In the genomic region with DNA sequence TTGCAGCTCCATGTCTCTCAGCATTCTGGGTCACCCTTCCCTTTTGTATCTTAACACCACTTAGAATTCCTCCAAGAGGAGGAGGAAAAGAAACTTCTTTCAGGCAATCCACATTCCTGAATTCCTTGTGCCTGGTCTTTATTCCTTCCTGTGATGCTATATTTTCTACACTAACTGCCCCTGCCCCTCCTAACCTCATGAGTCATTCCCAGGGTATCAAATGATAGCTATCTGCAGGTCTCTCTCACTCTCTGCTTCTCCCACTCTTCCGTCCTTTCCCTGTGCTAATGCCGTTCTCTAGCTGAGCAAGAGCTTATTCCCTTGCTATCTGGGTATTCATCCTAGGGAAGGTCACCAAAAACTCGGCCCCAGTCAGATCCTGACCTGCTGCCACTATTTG, we compare ENCODE assay signal across 1 cellular context.
TF ChIP-seq lines count a peak whose summit lies in the region.

No MANE protein-coding gene starts in this region.

TF ChIP-seq in GM23338, 12 proteins besides CTCF, POLR2A, EP300 and RAD21:
- TF ChIP-seq ZNF462 (CRISPR knock-in tag; IDR thresholded peaks at IDR 0.05) (no peak), NANOG (IDR thresholded peaks at IDR 0.05; ENCODE audit: borderline replicate concordance) (no peak), CREB1 (CRISPR knock-in tag; IDR thresholded peaks at IDR 0.05; ENCODE audit: low read depth) (no peak), ZNF331 (CRISPR knock-in tag; IDR thresholded peaks at IDR 0.05; ENCODE audit: low read depth) (no peak), EZH2 (IDR thresholded peaks at IDR 0.05; ENCODE audit: low read depth, unreplicated experiment) (no peak), ZNF114 (CRISPR knock-in tag; IDR thresholded peaks at IDR 0.05) (no peak), EZH2phosphoT487 (IDR thresholded peaks at IDR 0.05; ENCODE audit: unreplicated experiment) (no peak), JUNB (IDR thresholded peaks at IDR 0.05; ENCODE audit: unreplicated experiment) (no peak), REST (IDR thresholded peaks at IDR 0.05; ENCODE audit: unreplicated experiment) (no peak), STAT1 (IDR thresholded peaks at IDR 0.05; ENCODE audit: unreplicated experiment) (no peak), POLR2AphosphoS5 (IDR thresholded peaks at IDR 0.05; ENCODE audit: low read depth) (no peak)
- TF ChIP-seq, protein P1, sequence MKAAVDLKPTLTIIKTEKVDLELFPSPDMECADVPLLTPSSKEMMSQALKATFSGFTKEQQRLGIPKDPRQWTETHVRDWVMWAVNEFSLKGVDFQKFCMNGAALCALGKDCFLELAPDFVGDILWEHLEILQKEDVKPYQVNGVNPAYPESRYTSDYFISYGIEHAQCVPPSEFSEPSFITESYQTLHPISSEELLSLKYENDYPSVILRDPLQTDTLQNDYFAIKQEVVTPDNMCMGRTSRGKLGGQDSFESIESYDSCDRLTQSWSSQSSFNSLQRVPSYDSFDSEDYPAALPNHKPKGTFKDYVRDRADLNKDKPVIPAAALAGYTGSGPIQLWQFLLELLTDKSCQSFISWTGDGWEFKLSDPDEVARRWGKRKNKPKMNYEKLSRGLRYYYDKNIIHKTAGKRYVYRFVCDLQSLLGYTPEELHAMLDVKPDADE (IDR thresholded peaks at IDR 0.05) = no peak
